In genomic region chr2:184597571-184597980, GRCh38 we compare ENCODE assay signal across 8 cellular contexts. TPM values are rescaled to one million over a fixed set of nuclear protein-coding genes. Genes with fewer than 3 reads are reported as not detected.
DNase-seq lines count a peak whose midpoint lies in the region; ATAC-seq and TF ChIP-seq lines count a peak whose summit lies in the region.

No MANE protein-coding gene starts in this region.

- H3K4me3 Mint-ChIP-seq in CD14-positive monocyte = peak overlapping the region; percentile 87 to 92

- H3K27ac Mint-ChIP-seq in CD14-positive monocyte = peak overlapping the region; percentile 97 to 99 (median 99)

- DNase-seq in CD14-positive monocyte (ENCODE audit: low spot score) (peak; percentile 67), NCI-H226 (peak; percentile 37), astrocyte of the cerebellum (ENCODE audit: low read depth) (peak; percentile 42), hepatocyte (ENCODE audit: low spot score) (peak; percentile 47), prostate gland (ENCODE audit: low spot score) (no peak), HUDEP-2 (lab: John Stamatoyannopoulos, UW; ENCODE audit: unreplicated experiment in 76 of 76) (no peak), NCI-H187 treated with DMSO at 0.1 percent for 48 hours (lab: John Stamatoyannopoulos, UW) (no peak)

- H2AFZ ChIP-seq in hepatocyte = peak overlapping the region; percentile 85

- H3K36me3 Mint-ChIP-seq in CD14-positive monocyte = peaks cover 14 to 17% of the 10 kb centered on the region in 2 donors

- H3K9me3 ChIP-seq in hepatocyte (ENCODE audit: low read depth) (no peaks in the 10 kb centered on the region), prostate gland (no peaks in the 10 kb centered on the region)

- H3K79me2 ChIP-seq in hepatocyte = no peaks in the 10 kb centered on the region

- H3K4me3 ChIP-seq in astrocyte of the cerebellum (ENCODE audit: low read depth, low read length) (peak overlapping the region; percentile 69), hepatocyte (peak overlapping the region; percentile 65), prostate gland (peak overlapping the region; percentile 39 to 41)

- ATAC-seq in GM21390 (IDR thresholded peaks at IDR 0.05; ENCODE audit: unreplicated experiment) = peak; percentile 20

- H3K36me3 ChIP-seq in hepatocyte (replicated peaks; ENCODE audit: insufficient read depth, low read depth) (no peaks in the 10 kb centered on the region), prostate gland (no peaks in the 10 kb centered on the region)

- peak overlapping the region; percentile 86 for H3K4me2 ChIP-seq in hepatocyte

- TF ChIP-seq CTCF in CD14-positive monocyte (IDR thresholded peaks at IDR 0.05) (no peak), astrocyte of the cerebellum (IDR thresholded peaks at IDR 0.05; ENCODE audit: low read depth, low read length, missing control alignments) (no peak), hepatocyte (IDR thresholded peaks at IDR 0.05; ENCODE audit: poor library complexity) (no peak), prostate gland (IDR thresholded peaks at IDR 0.05) (no peak)

- peak overlapping the region; percentile 38 for H3K27ac ChIP-seq in hepatocyte
- peak overlapping the region; percentile 44 to 54 for H3K27ac ChIP-seq in prostate gland

- peaks cover 34% of the 10 kb centered on the region for H3K27me3 ChIP-seq in hepatocyte
- H3K27me3 ChIP-seq in prostate gland (replicated peaks; ENCODE audit: insufficient read depth) = no peaks in the 10 kb centered on the region

- H4K20me1 ChIP-seq in hepatocyte (ENCODE audit: insufficient read depth, poor library complexity, severe bottlenecking) = no peaks in the 10 kb centered on the region

- intact Hi-C loops in CD14-positive monocyte (cut with micrococcal nuclease) = loop anchor here (5.0 kb wide), 1 partner anchor 35 kb away; no protein-coding TSS in a partner anchor
- intact Hi-C loops in prostate gland (cut with DNase I) = no loop called here

- TF ChIP-seq POLR2A in prostate gland (IDR thresholded peaks at IDR 0.05) = no peak

- no peaks in the 10 kb centered on the region for H3K9me2 ChIP-seq in hepatocyte (replicated peaks; ENCODE audit: insufficient read depth)

- H3K4me1 ChIP-seq in hepatocyte (ENCODE audit: insufficient read depth) = no peaks in the 10 kb centered on the region
- no peaks in the 10 kb centered on the region for H3K4me1 ChIP-seq in prostate gland (replicated peaks)

- H3K4me1 Mint-ChIP-seq in CD14-positive monocyte = peaks cover 43% of the 10 kb centered on the region

- in situ Hi-C loops in astrocyte of the cerebellum (cut with HindIII; ENCODE audit: low sequenced_read_pairs) = no loop called here

- H3K27me3 Mint-ChIP-seq in CD14-positive monocyte (ENCODE audit: low read depth in 3 of 3) = peaks cover 0 to 4% (median 0%) of the 10 kb centered on the region in 3 donors

- H3K9me3 Mint-ChIP-seq in CD14-positive monocyte = peaks cover 0 to 4% (median 2%) of the 10 kb centered on the region in 7 donors

- 2% methylated on average over 14 of the region's 14 CpGs for WGBS in hepatocyte (ENCODE audit: low lambda C conversion rate, missing lambda C conversion rate)
- WGBS in prostate gland = 2% methylated on average over 14 of the region's 14 CpGs

RNA-seq across cellular contexts. Expression of gene ZNF804A, which starts 0.8 kb away (rescaled TPM):
- polyA plus RNA-seq in CD14-positive monocyte (1 to 10 TPM; 1.8 to 3.7 TPM), hepatocyte (1.1 and 1.7 TPM in 2 replicates)
- total RNA-seq in hepatocyte (2.3 and 2.4 TPM in 2 replicates), prostate gland (under 1 TPM; 0.41 to 0.80 TPM)

Comparison
In these comparisons a context has a peak if more than half of its experiments do, and no peak if none do; other contexts are left out.
1. DNase-seq: peak in CD14-positive monocyte (single experiment), NCI-H226 (single experiment), astrocyte of the cerebellum (single experiment) and hepatocyte (single experiment); none in prostate gland (single experiment), HUDEP-2 (0 of 76) and NCI-H187 treated with DMSO at 0.1 percent for 48 hours (single experiment).
2. Peak in every context shown above with its lines, with median percentiles within 50 percentile points of each other: H3K4me3 ChIP-seq.